In the genomic region with DNA sequence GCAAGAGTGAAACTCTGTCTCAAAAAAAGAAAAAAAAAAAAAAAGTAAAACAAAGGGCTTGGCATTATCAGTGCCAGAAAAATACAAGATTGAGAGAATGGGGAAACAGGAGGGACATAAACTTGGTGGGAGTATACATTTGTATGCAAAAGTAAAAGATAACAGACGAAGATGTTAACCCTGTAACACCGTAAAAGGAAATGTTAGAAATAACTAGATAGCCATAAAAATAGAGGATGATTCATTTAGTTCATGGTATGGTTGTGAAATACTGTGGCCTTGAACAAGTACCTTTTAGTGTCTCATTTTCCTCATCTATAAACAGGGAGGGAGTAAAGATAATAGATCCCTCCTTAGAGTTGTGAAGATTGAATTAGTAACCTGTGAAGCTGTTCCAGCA, we compare ENCODE assay signal across 8 cellular contexts. TPM values are rescaled to one million over a fixed set of nuclear protein-coding genes. Genes with fewer than 3 reads are reported as not detected.
DNase-seq lines count a peak whose midpoint lies in the region; ATAC-seq and TF ChIP-seq lines count a peak whose summit lies in the region.
"Had no signal": no experiment of that assay in that cellular context is flagged by ENCODE, and none has a peak within 500 bp of the region (broad histone marks: within the 10 kb centered on the region; RNA-seq: fewer than 3 reads in every experiment).

No MANE protein-coding gene starts in this region.

- no peak overlapping the region for H3K4me3 ChIP-seq in GM12865 (ENCODE audit: low read depth, low read length)
- H3K4me3 ChIP-seq in brain microvascular endothelial cell (ENCODE audit: low read depth, low read length): no peak overlapping the region
- H3K4me3 ChIP-seq in gastrocnemius medialis: no peak overlapping the region
- H3K4me3 ChIP-seq in body of pancreas: no peak overlapping the region

- TF ChIP-seq POLR2A in gastrocnemius medialis (IDR thresholded peaks at IDR 0.05) (no peak), body of pancreas (IDR thresholded peaks at IDR 0.05) (no peak)

- WGBS in body of pancreas, 2 donors: 68 to 75% methylated on average over 2 of the region's 2 CpGs

- in situ Hi-C loops in brain microvascular endothelial cell (cut with HindIII; ENCODE audit: low pct_ligation_motif_present, low sequenced_read_pairs) (no loop called here), gastrocnemius medialis (cut with MboI; ENCODE audit: low sequenced_read_pairs in 4 of 4) (no loop called here)

- no peaks in the 10 kb centered on the region for H3K27me3 ChIP-seq in brain microvascular endothelial cell (replicated peaks)
- no peaks in the 10 kb centered on the region for H3K27me3 ChIP-seq in gastrocnemius medialis
- no peaks in the 10 kb centered on the region for H3K27me3 ChIP-seq in body of pancreas

- H3K27ac ChIP-seq in brain microvascular endothelial cell (peak overlapping the region; percentile 87), gastrocnemius medialis (peak overlapping the region; percentile 81 to 86 (median 82)), body of pancreas (peak overlapping the region in 1 of 4 donors; percentile 51)

- H3K4me1 ChIP-seq in gastrocnemius medialis (peaks cover 76 to 82% of the 10 kb centered on the region in 2 donors), body of pancreas (peaks cover 16% of the 10 kb centered on the region)

- H3K9me3 ChIP-seq in gastrocnemius medialis (no peaks in the 10 kb centered on the region), body of pancreas (no peaks in the 10 kb centered on the region)

- no peak for TF ChIP-seq CTCF in GM12865 (IDR thresholded peaks at IDR 0.05; ENCODE audit: insufficient read depth, low read depth, low read length, missing control alignments)
- no peak for TF ChIP-seq CTCF in brain microvascular endothelial cell (IDR thresholded peaks at IDR 0.05; ENCODE audit: low read depth, low read length, missing control alignments)
- no peak for TF ChIP-seq CTCF in gastrocnemius medialis (IDR thresholded peaks at IDR 0.05 in 4 of 5, conservative IDR thresholded peaks at IDR 0.05 in 1 of 5)
- no peak for TF ChIP-seq CTCF in body of pancreas (IDR thresholded peaks at IDR 0.05)

- H3K36me3 ChIP-seq in brain microvascular endothelial cell (replicated peaks) (peaks cover 23% of the 10 kb centered on the region), gastrocnemius medialis (no peaks in the 10 kb centered on the region), body of pancreas (replicated peaks in 1 of 2; ENCODE audit: insufficient read depth in 1 of 2, low read depth in 2 of 2) (no peaks in the 10 kb centered on the region)

- ATAC-seq in gastrocnemius medialis (peak; percentile 76 to 78), GM18519 (IDR thresholded peaks at IDR 0.05; ENCODE audit: low FRiP score, unreplicated experiment) (no peak), body of pancreas (no peak)

- intact Hi-C loops in gastrocnemius medialis (cut with DNase I; ENCODE audit: low total_unique reads) (no loop called here), body of pancreas (cut with DNase I) (no loop called here)

- DNase-seq in GM12865 (ENCODE audit: low read depth) (peak; percentile 57), LoVo (ENCODE audit: low spot score) (peak; percentile 27), brain microvascular endothelial cell (no peak), gastrocnemius medialis (no peak), body of pancreas (no peak), NCI-H748 treated with DMSO at 0.1 percent for 48 hours (lab: John Stamatoyannopoulos, UW) (no peak)
- DNase-seq: NCI-H345 had no signal

RNA-seq across cellular contexts. Expression of gene ATP2A2, which starts 33.3 kb away (rescaled TPM):
- 1,000 to 10,000 TPM in 2 of 4 donors, 100 to 1,000 TPM in 2; 788 to 1,983 (median 1,302) TPM for total RNA-seq in gastrocnemius medialis
- 10 to 100 TPM; 52.7 to 61.6 TPM for total RNA-seq in body of pancreas

Comparison
In these comparisons a context has a peak if more than half of its experiments do, and no peak if none do; other contexts are left out.
1. DNase-seq: peak in GM12865 (single experiment) and LoVo (single experiment); none in brain microvascular endothelial cell (single experiment), gastrocnemius medialis (0 of 2), body of pancreas (0 of 4) and NCI-H748 treated with DMSO at 0.1 percent for 48 hours (single experiment).
2. ATAC-seq: peak in gastrocnemius medialis (2 of 2); none in GM18519 (single experiment) and body of pancreas (single experiment).
3. RNA of gene ATP2A2, which starts 33.3 kb away (total RNA-seq): 788 to 1,983 TPM in gastrocnemius medialis; 52.7 to 61.6 TPM in body of pancreas; every median in the first group is over 10 times any median in the second.